ENCODE assay signal across 25 cellular contexts in genomic region chr6:143180860-143181259, GRCh38.
A peak's percentile ranks its signal among the peaks of the same experiment; 100 is the strongest.
DNase-seq lines count a peak whose midpoint lies in the region; ATAC-seq and TF ChIP-seq lines count a peak whose summit lies in the region.
"Had no signal": no experiment of that assay in that cellular context is flagged by ENCODE, and none has a peak within 500 bp of the region (broad histone marks: within the 10 kb centered on the region; RNA-seq: fewer than 3 reads in every experiment).

No MANE protein-coding gene starts in this region.

- H3K9me3 ChIP-seq in right cardiac atrium (ENCODE audit: control insufficient read depth, low read length) = no peaks in the 10 kb centered on the region
- H3K9me3 ChIP-seq in thoracic aorta = no peaks in the 10 kb centered on the region
- H3K9me3 ChIP-seq: Caco-2 had no signal

- DNase-seq in right cardiac atrium (no peak), cardiac septum (ENCODE audit: low spot score) (no peak), brain microvascular endothelial cell (peak; percentile 45), fibroblast of the aortic adventitia (ENCODE audit: low read depth) (peak; percentile 25), thoracic aorta (ENCODE audit: low spot score) (no peak), NCI-H128 (lab: John Stamatoyannopoulos, UW; ENCODE audit: unreplicated experiment) (no peak), DMS 273 (lab: John Stamatoyannopoulos, UW; ENCODE audit: unreplicated experiment) (no peak), GM03348 (ENCODE audit: low spot score) (no peak)
- DNase-seq: AML-193; Caco-2; CD8-positive, alpha-beta T cell; DMS 273 treated with DMSO at 0.1 percent for 48 hours; DMS79; GF-D8; H7; Kasumi-1; NCI-H1092 treated with DMSO at 0.1 percent for 48 hours; NCI-H1436 treated with DMSO at 0.1 percent for 48 hours; NCI-H187 treated with DMSO at 0.1 percent for 48 hours; NCI-H2107; NCI-H526 treated with DMSO at 0.1 percent for 48 hours; SHP77 had no signal

- no peaks in the 10 kb centered on the region for H3K27me3 ChIP-seq in right cardiac atrium (ENCODE audit: control insufficient read depth, insufficient read depth)
- H3K27me3 ChIP-seq in brain microvascular endothelial cell (replicated peaks) = no peaks in the 10 kb centered on the region
- H3K27me3 ChIP-seq in thoracic aorta (replicated peaks; ENCODE audit: insufficient read depth) = no peaks in the 10 kb centered on the region

- H3K27ac ChIP-seq in right cardiac atrium (ENCODE audit: low read length) (no peak overlapping the region), brain microvascular endothelial cell (peak overlapping the region; percentile 61), thoracic aorta (peak overlapping the region in 1 of 2 donors; percentile 41)
- H3K27ac ChIP-seq: C4-2B, HL-60, RWPE1 had no signal

- TF ChIP-seq CTCF in brain microvascular endothelial cell (IDR thresholded peaks at IDR 0.05; ENCODE audit: low read depth, low read length, missing control alignments) = no peak
- TF ChIP-seq CTCF in fibroblast of the aortic adventitia (IDR thresholded peaks at IDR 0.05; ENCODE audit: insufficient read depth, low read length) = no peak
- TF ChIP-seq CTCF in thoracic aorta (IDR thresholded peaks at IDR 0.05) = no peak

- intact Hi-C loops in right cardiac atrium (cut with DNase I) = no loop called here
- intact Hi-C loops in cardiac septum (cut with DNase I) = no loop called here

- no peak for ATAC-seq in right cardiac atrium
- ATAC-seq in thoracic aorta (ENCODE audit: insufficient number of reproducible peaks, low FRiP score, low read depth) = no peak
- ATAC-seq: CD8-positive, alpha-beta T cell had no signal

- in situ Hi-C loops in brain microvascular endothelial cell (cut with HindIII; ENCODE audit: low pct_ligation_motif_present, low sequenced_read_pairs) = no loop called here

- peak overlapping the region; percentile 9 for H3K4me3 ChIP-seq in right cardiac atrium (ENCODE audit: low read length)
- no peak overlapping the region for H3K4me3 ChIP-seq in brain microvascular endothelial cell (ENCODE audit: low read depth, low read length)
- no peak overlapping the region for H3K4me3 ChIP-seq in fibroblast of the aortic adventitia (ENCODE audit: low read depth, low read length)
- peak overlapping the region; percentile 48 for H3K4me3 ChIP-seq in thoracic aorta

- 57% methylated on average over 2 of the region's 2 CpGs for WGBS in right cardiac atrium

- no peaks in the 10 kb centered on the region for H3K36me3 ChIP-seq in brain microvascular endothelial cell (replicated peaks)
- H3K36me3 ChIP-seq in thoracic aorta = no peaks in the 10 kb centered on the region

- peaks cover 5% of the 10 kb centered on the region for H3K4me1 ChIP-seq in right cardiac atrium (ENCODE audit: control insufficient read depth, insufficient read depth, low read length)
- peaks cover 9 to 20% of the 10 kb centered on the region in 2 donors for H3K4me1 ChIP-seq in thoracic aorta (ENCODE audit: control insufficient read depth in 1 of 2, low read depth in 2 of 2)

Comparison
In these comparisons a context has a peak if more than half of its experiments do, and no peak if none do; other contexts are left out.
1. DNase-seq: peak in brain microvascular endothelial cell (single experiment) and fibroblast of the aortic adventitia (single experiment); none in right cardiac atrium (0 of 3), cardiac septum (single experiment), thoracic aorta (single experiment), NCI-H128 (single experiment), DMS 273 (single experiment) and GM03348 (single experiment).
2. H3K4me3 ChIP-seq: peak in right cardiac atrium (single experiment) and thoracic aorta (single experiment); none in brain microvascular endothelial cell (single experiment) and fibroblast of the aortic adventitia (single experiment).